In genomic region chr10:43781480-43782361, GRCh38 we compare ENCODE assay signal across 9 cellular contexts.
DNase-seq lines count a peak whose midpoint lies in the region; ATAC-seq and TF ChIP-seq lines count a peak whose summit lies in the region.
"Had no signal": no experiment of that assay in that cellular context is flagged by ENCODE, and none has a peak within 500 bp of the region (broad histone marks: within the 10 kb centered on the region; RNA-seq: fewer than 3 reads in every experiment).

No MANE protein-coding gene starts in this region.

- H3K36me3 Mint-ChIP-seq in naive thymus-derived CD8-positive, alpha-beta T cell: no peaks in the 10 kb centered on the region
- no peaks in the 10 kb centered on the region for H3K36me3 Mint-ChIP-seq in WTC11

- H3K9me3 Mint-ChIP-seq in naive thymus-derived CD8-positive, alpha-beta T cell: no peaks in the 10 kb centered on the region
- H3K9me3 Mint-ChIP-seq in WTC11: no peaks in the 10 kb centered on the region; the same call in 1 of the 2 replicates

- peak; percentile 71 for DNase-seq in activated CD8-positive, alpha-beta memory T cell treated with anti-CD3 and anti-CD28 coated beads for 24 hours
- no peak for DNase-seq in activated CD8-positive, alpha-beta memory T cell treated with anti-CD3 and anti-CD28 coated beads, Interleukin-2, amount 50 U/mL, for 4 hours
- peak; percentile 80 for DNase-seq in RPMI7951 (ENCODE audit: low read depth)
- DNase-seq in iPS-NIHi7 (ENCODE audit: extremely low spot score): peak; percentile 12
- DNase-seq in stimulated activated naive CD8-positive, alpha-beta T cell treated with anti-CD3 and anti-CD28 coated beads, Interleukin-15, Interleukin-2, amounts not matched to agents 100 U/mL and 50 U/mL, for 24 hours: peak; percentile 59
- DNase-seq in naive thymus-derived CD8-positive, alpha-beta T cell: no peak
- DNase-seq in WTC11 (ENCODE audit: low spot score): no peak
- DNase-seq in erythroblast (lab: John Stamatoyannopoulos, UW): no peak
- DNase-seq: effector memory CD4-positive, alpha-beta T cell had no signal

- H3K4me3 Mint-ChIP-seq in naive thymus-derived CD8-positive, alpha-beta T cell: peak overlapping the region in 3 of 10 donors; percentile 16 to 41 (median 34)
- no peak overlapping the region for H3K4me3 Mint-ChIP-seq in WTC11

- no peak for TF ChIP-seq POLR2A in erythroblast (IDR thresholded peaks at IDR 0.05; ENCODE audit: low read length)

- CTCF ChIA-PET in WTC11 (lab: Charles Lee): interaction anchor here (0.6 kb wide), 1 partner anchor 93 kb away, joined by 3 read pairs; no protein-coding TSS in a partner anchor

- peak overlapping the region in 3 of 10 donors; percentile 7 to 76 (median 67) for H3K27ac Mint-ChIP-seq in naive thymus-derived CD8-positive, alpha-beta T cell
- H3K27ac Mint-ChIP-seq in WTC11: no peak overlapping the region

- peak; percentile 93 for ATAC-seq in stimulated activated naive CD8-positive, alpha-beta T cell treated with anti-CD3 and anti-CD28 coated beads, Interleukin-15, Interleukin-2, amounts not matched to agents 100 U/mL and 50 U/mL, for 24 hours
- no peak for ATAC-seq in naive thymus-derived CD8-positive, alpha-beta T cell
- no peak for ATAC-seq in WTC11

- H3K27me3 Mint-ChIP-seq in naive thymus-derived CD8-positive, alpha-beta T cell: no peaks in the 10 kb centered on the region
- H3K27me3 Mint-ChIP-seq in WTC11 (ENCODE audit: low read depth): no peaks in the 10 kb centered on the region

- no peak for TF ChIP-seq CTCF in WTC11 (IDR thresholded peaks at IDR 0.05)

- peaks cover 24 to 28% (median 26%) of the 10 kb centered on the region in 4 donors for H3K4me1 Mint-ChIP-seq in naive thymus-derived CD8-positive, alpha-beta T cell
- H3K4me1 Mint-ChIP-seq in WTC11: no peaks in the 10 kb centered on the region

- POLR2A ChIA-PET in naive thymus-derived CD8-positive, alpha-beta T cell (lab: Charles Lee): no interaction called here
- POLR2A ChIA-PET in WTC11 (lab: Charles Lee): no interaction called here

TF ChIP-seq in WTC11, 78 proteins besides CTCF, POLR2A, EP300 and RAD21:
- no peak for TF ChIP-seq MXD4 (CRISPR knock-in tag; IDR thresholded peaks at IDR 0.05; ENCODE audit: borderline replicate concordance)

Comparison
In these comparisons a context has a peak if more than half of its experiments do, and no peak if none do; other contexts are left out.
1. DNase-seq: peak in activated CD8-positive, alpha-beta memory T cell treated with anti-CD3 and anti-CD28 coated beads for 24 hours (single experiment), RPMI7951 (single experiment), iPS-NIHi7 (single experiment) and stimulated activated naive CD8-positive, alpha-beta T cell treated with anti-CD3 and anti-CD28 coated beads, Interleukin-15, Interleukin-2, amounts not matched to agents 100 U/mL and 50 U/mL, for 24 hours (single experiment); none in activated CD8-positive, alpha-beta memory T cell treated with anti-CD3 and anti-CD28 coated beads, Interleukin-2, amount 50 U/mL, for 4 hours (single experiment), naive thymus-derived CD8-positive, alpha-beta T cell (0 of 10), WTC11 (single experiment) and erythroblast (0 of 2).